28 cellular contexts compared by ENCODE assay signal in genomic region chr20:49801882-49802281, GRCh38. TPM values are rescaled to one million over a fixed set of nuclear protein-coding genes. Genes with fewer than 3 reads are reported as not detected.
DNase-seq lines count a peak whose midpoint lies in the region; ATAC-seq and TF ChIP-seq lines count a peak whose summit lies in the region.
"Had no signal": no experiment of that assay in that cellular context is flagged by ENCODE, and none has a peak within 500 bp of the region (broad histone marks: within the 10 kb centered on the region; RNA-seq: fewer than 3 reads in every experiment).

No MANE protein-coding gene starts in this region.

- H3K4me3 Mint-ChIP-seq in central memory CD8-positive, alpha-beta T cell, result peak overlapping the region; percentile 78
- H3K4me3 Mint-ChIP-seq: activated CD4-positive, alpha-beta T cell treated with anti-CD3 and anti-CD28 coated beads, Interleukin-2, amount 10 ng/mL, durations not matched to agents 7 days and 5 days; endodermal cell; GM23338; natural killer cell; type B pancreatic cell had no signal

- H3K27ac Mint-ChIP-seq in central memory CD8-positive, alpha-beta T cell (ENCODE audit: low read depth), result peak overlapping the region; percentile 92
- H3K27ac Mint-ChIP-seq: endodermal cell, GM23338, type B pancreatic cell had no signal

- intact Hi-C loops in OCI-LY7 (cut with micrococcal nuclease; ENCODE audit: unreplicated experiment), result loop anchor here (2.0 to 5.0 kb wide), 3 partner anchors 51 to 190 kb away; no protein-coding TSS in a partner anchor

- peak overlapping the region; percentile 31; the same call in 1 of the 2 replicates for H2AFZ ChIP-seq in OCI-LY7 (ENCODE audit: low read length)

- TF ChIP-seq CTCF in DOHH2 (IDR thresholded peaks at IDR 0.05; ENCODE audit: low read depth, low read length, poor library complexity, severe bottlenecking) (no peak), OCI-LY7 (conservative IDR thresholded peaks at IDR 0.05; ENCODE audit: low read length) (0 out of 2 replicates have a peak, but pooled peaks have one; percentile 9)

- CTCF ChIA-PET in OCI-LY7 (lab: Charles Lee; ENCODE audit: unreplicated experiment), result interaction anchor here (0.6 to 1.3 kb wide), 2 partner anchors 13 to 20 kb away, joined by 3 read pairs; no protein-coding TSS in a partner anchor

- H3K9me2 ChIP-seq in DOHH2 (replicated peaks; ENCODE audit: control insufficient read depth, low read length), result no peaks in the 10 kb centered on the region
- H3K9me2 ChIP-seq in OCI-LY7 (ENCODE audit: insufficient read depth, low read length), result no peaks in the 10 kb centered on the region

- no TSS peak for BruUV-seq in OCI-LY7 (replicated peaks; lab: Mats Ljungman, UMichigan)

- H3K4me2 ChIP-seq in BLaER1 (peak overlapping the region; percentile 21; the same call in 1 of the 2 replicates), DOHH2 (ENCODE audit: low read length) (peak overlapping the region; percentile 81), OCI-LY7 (ENCODE audit: low read length) (peak overlapping the region; percentile 36)
- H3K4me2 ChIP-seq: GM23338 had no signal

- H3K27me3 Mint-ChIP-seq in central memory CD8-positive, alpha-beta T cell, result no peaks in the 10 kb centered on the region
- H3K27me3 Mint-ChIP-seq: type B pancreatic cell had no signal

- ATAC-seq in central memory CD8-positive, alpha-beta T cell (replicated peaks; ENCODE audit: extremely low read depth, poor library complexity, severe bottlenecking), result no peak
- ATAC-seq in HG03457 (IDR thresholded peaks at IDR 0.05; ENCODE audit: unreplicated experiment) (no peak), HG03108 (IDR thresholded peaks at IDR 0.05; ENCODE audit: unreplicated experiment) (no peak)
- ATAC-seq: esophagus mucosa, GM23338, heart left ventricle, SK-N-SH treated with all-trans-retinoic acid at 6 μM for 48 hours had no signal

- H3K9me3 ChIP-seq in BLaER1 (no peaks in the 10 kb centered on the region), DOHH2 (ENCODE audit: control insufficient read depth, insufficient read depth, low read length) (no peaks in the 10 kb centered on the region), OCI-LY7 (ENCODE audit: low read length) (no peaks in the 10 kb centered on the region)
- H3K9me3 ChIP-seq: heart left ventricle had no signal

- H4K20me1 ChIP-seq in BLaER1, result no peaks in the 10 kb centered on the region
- no peaks in the 10 kb centered on the region for H4K20me1 ChIP-seq in DOHH2 (ENCODE audit: control insufficient read depth, insufficient read depth, low read depth, low read length)
- H4K20me1 ChIP-seq in OCI-LY7 (ENCODE audit: insufficient read depth, low read length), result no peaks in the 10 kb centered on the region

- POLR2A ChIA-PET in OCI-LY7 (lab: Charles Lee), result interaction anchor here (0.6 to 2.1 kb wide), 9 partner anchors 9 to 176 kb away, joined by 3 to 13 read pairs (median 4); partner anchors contain the start of gene SLC9A8

- peaks cover 8% of the 10 kb centered on the region for H3F3A ChIP-seq in DOHH2 (ENCODE audit: control insufficient read depth, insufficient read depth)

- peaks cover 17% of the 10 kb centered on the region for H3K4me1 Mint-ChIP-seq in central memory CD8-positive, alpha-beta T cell
- H3K4me1 Mint-ChIP-seq: endodermal cell, GM23338 had no signal

- no peaks in the 10 kb centered on the region for H3K9me3 Mint-ChIP-seq in central memory CD8-positive, alpha-beta T cell
- H3K9me3 Mint-ChIP-seq: activated CD4-positive, alpha-beta T cell treated with anti-CD3 and anti-CD28 coated beads, Interleukin-2, amount 10 ng/mL, durations not matched to agents 7 days and 5 days; endodermal cell; GM23338; natural killer cell; type B pancreatic cell had no signal

- no peak overlapping the region for H3K4me3 ChIP-seq in BLaER1
- peak overlapping the region; percentile 58 for H3K4me3 ChIP-seq in DOHH2 (ENCODE audit: low read length)
- peak overlapping the region; percentile 42 for H3K4me3 ChIP-seq in OCI-LY7 (ENCODE audit: low read depth, low read length, poor library complexity, severe bottlenecking)
- H3K4me3 ChIP-seq: ascending aorta, cardiac muscle cell, coronary artery, GM23338, heart left ventricle had no signal

- H3K27me3 ChIP-seq in BLaER1 (no peaks in the 10 kb centered on the region), DOHH2 (ENCODE audit: control insufficient read depth, low read length) (peaks cover 31% of the 10 kb centered on the region)
- H3K27me3 ChIP-seq: ascending aorta, cardiac muscle cell, heart left ventricle had no signal

- H3K27ac ChIP-seq in BLaER1 (no peak overlapping the region), DOHH2 (ENCODE audit: low read depth, low read length) (peak overlapping the region; percentile 39), OCI-LY7 (ENCODE audit: low read depth, low read length, poor library complexity, severe bottlenecking) (peak overlapping the region; percentile 36)
- H3K27ac ChIP-seq: ascending aorta, C4-2B, cardiac muscle cell, coronary artery, heart left ventricle had no signal

- peak; percentile 44 for DNase-seq in OCI-LY7 (ENCODE audit: low spot score)
- DNase-seq in central memory CD8-positive, alpha-beta T cell (ENCODE audit: low spot score in 2 of 2), result no peak
- DNase-seq in ecto neural progenitor cell (ENCODE audit: low spot score), result no peak
- DNase-seq: endodermal cell, foreskin fibroblast, heart left ventricle, midbrain, natural killer cell, NCI-H1092 treated with DMSO at 0.1 percent for 48 hours, NCI-H187, NCI-H2171 treated with DMSO at 0.1 percent for 48 hours, NCI-H524, retina, T1000 had no signal

- peaks cover 2% of the 10 kb centered on the region for H3K36me3 Mint-ChIP-seq in central memory CD8-positive, alpha-beta T cell (ENCODE audit: insufficient read depth)
- H3K36me3 Mint-ChIP-seq: activated naive CD8-positive, alpha-beta T cell; natural killer cell; type B pancreatic cell had no signal

- no peak overlapping the region for H3K9ac ChIP-seq in BLaER1

- H3K79me2 ChIP-seq in DOHH2 (ENCODE audit: control insufficient read depth, low read length) (no peaks in the 10 kb centered on the region), OCI-LY7 (ENCODE audit: insufficient read depth, low read depth, low read length) (no peaks in the 10 kb centered on the region)

- peaks cover 30% of the 10 kb centered on the region for H3K4me1 ChIP-seq in BLaER1
- H3K4me1 ChIP-seq in DOHH2 (ENCODE audit: control insufficient read depth, low read length), result peaks cover 32% of the 10 kb centered on the region
- peaks cover 38% of the 10 kb centered on the region for H3K4me1 ChIP-seq in OCI-LY7 (ENCODE audit: insufficient read depth, low read length, poor library complexity, severe bottlenecking)
- H3K4me1 ChIP-seq: ascending aorta had no signal

- H3K36me3 ChIP-seq in BLaER1, result no peaks in the 10 kb centered on the region
- H3K36me3 ChIP-seq in DOHH2 (ENCODE audit: control insufficient read depth, low read length), result no peaks in the 10 kb centered on the region
- H3K36me3 ChIP-seq in OCI-LY7 (ENCODE audit: insufficient read depth, low read length), result no peaks in the 10 kb centered on the region
- H3K36me3 ChIP-seq: ascending aorta, cardiac muscle cell, heart left ventricle had no signal

RNA-seq across cellular contexts. Expression of gene SLC9A8, which starts 10.7 kb away (rescaled TPM):
- total RNA-seq in OCI-LY7 (2014; rRNA removed; shearing (Covaris generic)), result 13.9 and 30.3 TPM in 2 replicates
- 22.0 and 28.7 TPM in 2 replicates for total RNA-seq in OCI-LY7 (2022)

Comparison
In these comparisons a context has a peak if more than half of its experiments do, and no peak if none do; other contexts are left out.
1. H3K4me2 ChIP-seq: peak in every context shown above with its lines; median percentile 81 in DOHH2; 36 in OCI-LY7; 21 in BLaER1.